ENCODE assay signal across 9 cellular contexts in the genomic region with DNA sequence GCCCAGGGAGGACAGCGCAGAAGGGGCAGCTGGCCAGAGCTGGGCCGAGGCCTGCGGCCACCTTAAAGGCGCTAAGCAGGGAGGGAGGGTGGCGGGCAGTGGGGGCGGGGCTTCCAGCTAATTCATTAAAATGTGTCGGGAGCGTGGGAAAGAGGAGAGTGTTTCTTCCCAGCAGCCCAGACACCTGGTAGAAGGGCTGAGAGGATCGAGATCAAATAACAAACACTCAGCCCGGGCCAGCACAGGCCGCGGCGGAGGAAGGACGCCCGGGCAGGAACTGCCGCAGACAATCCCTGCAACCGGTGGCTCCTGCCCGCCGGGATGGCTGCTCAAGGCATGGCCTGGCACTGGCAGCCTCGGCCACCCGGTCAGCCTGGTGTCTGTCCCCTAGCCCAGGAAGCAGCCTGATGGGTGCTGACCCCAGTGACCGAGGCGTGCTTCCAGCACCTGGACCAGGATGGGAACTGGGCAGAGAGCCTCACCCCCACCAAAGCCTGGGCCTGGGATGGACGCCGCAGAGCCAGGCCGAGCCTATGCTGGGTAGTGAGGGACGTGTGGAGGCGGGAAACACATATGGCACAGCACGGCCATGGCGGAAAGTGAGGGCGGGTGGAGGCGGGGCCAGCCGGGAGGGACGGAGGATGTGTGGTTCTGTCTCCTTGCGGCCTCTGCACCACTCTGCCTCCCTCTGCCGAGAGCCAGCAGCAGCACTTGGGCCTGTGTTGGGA. TPM values are rescaled to one million over a fixed set of nuclear protein-coding genes. Genes with fewer than 3 reads are reported as not detected.
A peak's percentile ranks its signal among the peaks of the same experiment; 100 is the strongest.
DNase-seq lines count a peak whose midpoint lies in the region; ATAC-seq, FAIRE-seq and TF ChIP-seq lines count a peak whose summit lies in the region.
"Had no signal": no experiment of that assay in that cellular context is flagged by ENCODE, and none has a peak within 500 bp of the region (broad histone marks: within the 10 kb centered on the region; RNA-seq: fewer than 3 reads in every experiment).

No MANE protein-coding gene starts in this region.

- no peak for DNase-seq in GM12892 (ENCODE audit: insufficient read length)
- DNase-seq in RWPE1 (ENCODE audit: low spot score) = no peak
- DNase-seq in amniotic epithelial cell (ENCODE audit: low read depth) = peak; percentile 46
- peak; percentile 57 for DNase-seq in iris pigment epithelial cell (ENCODE audit: low read depth)
- peak; percentile 63 to 78 for DNase-seq in stimulated activated CD4-positive, alpha-beta T cell treated with anti-CD3 and anti-CD28 coated beads, Interleukin-2, amount 100 ng/mL, for 24 hours
- no peak for DNase-seq in RCC 7860 (ENCODE audit: low spot score)
- DNase-seq in globus pallidus (ENCODE audit: low spot score) = no peak

- ATAC-seq in HG03520 (IDR thresholded peaks at IDR 0.05; ENCODE audit: unreplicated experiment) = no peak

- FAIRE-seq in GM12892 (lab: Jason Lieb, UNC) = peak; percentile 69
- FAIRE-seq in RCC 7860 (lab: Jason Lieb, UNC) = no peak

- POLR2A ChIA-PET in RWPE1 (lab: Yijun Ruan, JAX; ENCODE audit: low non-redundant PET) = interaction anchor here (0.9 kb wide), 1 partner anchor 108 kb away, joined by 5 read pairs; no protein-coding TSS in a partner anchor

- peak; percentile 26; the same call in 1 of the 2 replicates for TF ChIP-seq CTCF in RWPE1 (conservative IDR thresholded peaks at IDR 0.05; ENCODE audit: low read depth)

- CTCF ChIA-PET in RWPE1 (lab: Yijun Ruan, JAX) = interaction anchor here (0.8 kb wide), 1 partner anchor 107 kb away, joined by 6 read pairs; no protein-coding TSS in a partner anchor

- no peak for TF ChIP-seq POLR2A in GM12892 (IDR thresholded peaks at IDR 0.05; ENCODE audit: low read depth, low read length)

- peak overlapping the region; percentile 92 for H3K27ac ChIP-seq in RWPE1

RNA-seq across cellular contexts. Expression of a gene that starts 3.2 kb away (rescaled TPM):
- 0.95 TPM for polyA plus RNA-seq in GM12892 (2012; ENCODE audit: missing spikeins)

RNA-seq across cellular contexts. Expression of a gene that starts 27.7 kb away (rescaled TPM):
- 2.1 TPM for polyA plus RNA-seq in GM12892 (2012; ENCODE audit: missing spikeins)

RNA-seq across cellular contexts. Expression of a gene that starts 50.1 kb away (rescaled TPM):
- 21.8 TPM for polyA plus RNA-seq in GM12892 (2012; ENCODE audit: missing spikeins)

RNA-seq across cellular contexts. Expression of a gene that starts 54.1 kb away (rescaled TPM):
- 0.57 TPM for polyA plus RNA-seq in GM12892 (2012; ENCODE audit: missing spikeins)
- polyA plus RNA-seq: neural cell had no signal

Comparison
In these comparisons a context has a peak if more than half of its experiments do, and no peak if none do; other contexts are left out.
1. DNase-seq: peak in amniotic epithelial cell (single experiment), iris pigment epithelial cell (single experiment) and stimulated activated CD4-positive, alpha-beta T cell treated with anti-CD3 and anti-CD28 coated beads, Interleukin-2, amount 100 ng/mL, for 24 hours (2 of 2); none in GM12892 (single experiment), RWPE1 (single experiment), RCC 7860 (single experiment) and globus pallidus (single experiment).